In the genomic region with DNA sequence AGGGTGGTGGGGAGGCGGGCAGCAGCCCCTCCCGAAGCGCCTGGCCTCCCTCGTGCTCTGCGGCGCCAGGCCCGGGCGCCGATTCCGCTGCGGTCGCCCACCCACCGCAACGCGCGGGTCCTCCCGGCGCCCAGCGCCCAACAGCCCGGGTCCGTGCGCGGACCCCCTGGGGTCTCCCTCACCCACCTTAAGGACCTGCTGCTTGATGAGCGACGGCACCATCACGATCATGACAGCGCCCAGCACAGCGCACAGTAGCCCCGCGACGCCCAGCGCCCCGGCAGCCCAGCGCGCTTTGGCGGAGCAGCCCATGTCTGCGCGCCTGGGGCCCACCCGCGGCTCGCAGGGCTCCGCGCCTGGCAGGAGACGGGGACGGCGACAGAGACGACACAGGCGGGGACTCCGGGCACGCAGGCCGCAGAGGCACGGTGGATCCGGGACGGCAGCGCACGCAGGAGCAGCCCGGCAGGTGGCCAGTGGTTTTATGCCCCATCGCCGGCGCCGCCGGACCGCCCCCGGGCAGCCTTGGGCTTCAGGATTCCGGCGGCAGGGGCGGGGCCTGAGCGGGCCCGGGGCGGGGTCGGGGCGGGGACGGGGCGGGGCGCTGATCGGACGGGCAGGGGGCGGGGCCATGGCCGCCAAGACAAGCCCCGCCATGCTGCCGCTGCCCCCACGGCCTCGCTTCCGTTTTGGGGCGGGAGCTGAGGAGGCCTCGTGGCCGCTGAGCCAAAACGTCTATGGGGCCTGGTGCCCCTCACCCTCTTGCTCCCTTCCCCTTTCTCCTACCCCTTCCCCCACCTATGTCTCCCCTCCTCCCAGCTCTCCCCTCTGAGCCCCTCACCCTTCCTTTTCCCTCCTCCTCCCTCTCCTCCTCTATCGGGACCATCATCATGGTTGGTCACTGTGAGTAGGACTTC, we compare ENCODE assay signal across 1 cellular context.
TF ChIP-seq lines count a peak whose summit lies in the region.

A gene with protein sequence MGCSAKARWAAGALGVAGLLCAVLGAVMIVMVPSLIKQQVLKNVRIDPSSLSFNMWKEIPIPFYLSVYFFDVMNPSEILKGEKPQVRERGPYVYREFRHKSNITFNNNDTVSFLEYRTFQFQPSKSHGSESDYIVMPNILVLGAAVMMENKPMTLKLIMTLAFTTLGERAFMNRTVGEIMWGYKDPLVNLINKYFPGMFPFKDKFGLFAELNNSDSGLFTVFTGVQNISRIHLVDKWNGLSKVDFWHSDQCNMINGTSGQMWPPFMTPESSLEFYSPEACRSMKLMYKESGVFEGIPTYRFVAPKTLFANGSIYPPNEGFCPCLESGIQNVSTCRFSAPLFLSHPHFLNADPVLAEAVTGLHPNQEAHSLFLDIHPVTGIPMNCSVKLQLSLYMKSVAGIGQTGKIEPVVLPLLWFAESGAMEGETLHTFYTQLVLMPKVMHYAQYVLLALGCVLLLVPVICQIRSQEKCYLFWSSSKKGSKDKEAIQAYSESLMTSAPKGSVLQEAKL (minus strand): TSS at position 456 of the 917 bp plus-strand sequence. CDS start 144 bp downstream, at position 312.

TF ChIP-seq in HepG2, 621 proteins besides CTCF, POLR2A, EP300 and RAD21 (continued from another document and continues in another):
- TF ChIP-seq, protein P1, sequence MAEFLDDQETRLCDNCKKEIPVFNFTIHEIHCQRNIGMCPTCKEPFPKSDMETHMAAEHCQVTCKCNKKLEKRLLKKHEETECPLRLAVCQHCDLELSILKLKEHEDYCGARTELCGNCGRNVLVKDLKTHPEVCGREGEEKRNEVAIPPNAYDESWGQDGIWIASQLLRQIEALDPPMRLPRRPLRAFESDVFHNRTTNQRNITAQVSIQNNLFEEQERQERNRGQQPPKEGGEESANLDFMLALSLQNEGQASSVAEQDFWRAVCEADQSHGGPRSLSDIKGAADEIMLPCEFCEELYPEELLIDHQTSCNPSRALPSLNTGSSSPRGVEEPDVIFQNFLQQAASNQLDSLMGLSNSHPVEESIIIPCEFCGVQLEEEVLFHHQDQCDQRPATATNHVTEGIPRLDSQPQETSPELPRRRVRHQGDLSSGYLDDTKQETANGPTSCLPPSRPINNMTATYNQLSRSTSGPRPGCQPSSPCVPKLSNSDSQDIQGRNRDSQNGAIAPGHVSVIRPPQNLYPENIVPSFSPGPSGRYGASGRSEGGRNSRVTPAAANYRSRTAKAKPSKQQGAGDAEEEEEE (CRISPR knock-in tag; IDR thresholded peaks at IDR 0.05; ENCODE audit: borderline replicate concordance), result no peak
- TF ChIP-seq ZNF761 (CRISPR knock-in tag; conservative IDR thresholded peaks at IDR 0.05) (no peak), HNRNPK (IDR thresholded peaks at IDR 0.05; ENCODE audit: low read depth, low read length, poor library complexity, severe bottlenecking) (peak; percentile 74), NFE2L1 (CRISPR knock-in tag; IDR thresholded peaks at IDR 0.05; ENCODE audit: borderline replicate concordance) (no peak), NR1H2 (CRISPR knock-in tag; IDR thresholded peaks at IDR 0.05; ENCODE audit: borderline replicate concordance, low read depth) (0 out of 2 replicates have a peak, but pooled peaks have one; percentile 57), GATA4 (IDR thresholded peaks at IDR 0.05; ENCODE audit: borderline replicate concordance, low read depth) (peak; percentile 67), ZNF552 (CRISPR knock-in tag; IDR thresholded peaks at IDR 0.05; ENCODE audit: borderline replicate concordance) (no peak), ZNF281 (CRISPR knock-in tag; IDR thresholded peaks at IDR 0.05; ENCODE audit: borderline replicate concordance) (peak; percentile 30; the same call in 1 of the 2 replicates), ZFX (CRISPR knock-in tag; IDR thresholded peaks at IDR 0.05; ENCODE audit: low read depth) (peak; percentile 89), ZNF652 (CRISPR knock-in tag; IDR thresholded peaks at IDR 0.05; ENCODE audit: borderline replicate concordance, low read depth) (no peak), CENPX (CRISPR knock-in tag; IDR thresholded peaks at IDR 0.05) (no peak), ZNF768 (CRISPR knock-in tag; IDR thresholded peaks at IDR 0.05) (peak; percentile 86), ZNF431 (CRISPR knock-in tag; IDR thresholded peaks at IDR 0.05; ENCODE audit: borderline replicate concordance, low read depth) (no peak), ZNF569 (CRISPR knock-in tag; IDR thresholded peaks at IDR 0.05; ENCODE audit: borderline replicate concordance) (no peak), ZNF547 (CRISPR knock-in tag; IDR thresholded peaks at IDR 0.05) (peak; percentile 82), ZBTB34 (CRISPR knock-in tag; IDR thresholded peaks at IDR 0.05) (peak; percentile 55; the same call in 1 of the 2 replicates), ZBTB8A (CRISPR knock-in tag; IDR thresholded peaks at IDR 0.05; ENCODE audit: borderline replicate concordance, low read depth) (no peak), ZNF883 (CRISPR knock-in tag; IDR thresholded peaks at IDR 0.05; ENCODE audit: not compliant biosample characterization) (peak; percentile 24), ZNF616 (CRISPR knock-in tag; IDR thresholded peaks at IDR 0.05; ENCODE audit: low read depth) (peak; percentile 58; the same call in 1 of the 2 replicates), ZIK1 (CRISPR knock-in tag; IDR thresholded peaks at IDR 0.05; ENCODE audit: borderline replicate concordance, low read depth) (no peak), TGIF2 (CRISPR knock-in tag; IDR thresholded peaks at IDR 0.05) (no peak; the same call in 1 of the 2 replicates), ZNF782 (CRISPR knock-in tag; IDR thresholded peaks at IDR 0.05; ENCODE audit: borderline replicate concordance) (peak; percentile 44; the same call in 1 of the 2 replicates), TBX2 (CRISPR knock-in tag; IDR thresholded peaks at IDR 0.05; ENCODE audit: borderline replicate concordance) (no peak), NCOA1 (CRISPR knock-in tag; IDR thresholded peaks at IDR 0.05) (no peak), NR2C2 (CRISPR knock-in tag; IDR thresholded peaks at IDR 0.05; ENCODE audit: borderline replicate concordance) (peak; percentile 24; the same call in 1 of the 2 replicates), BORCS8-MEF2B (CRISPR knock-in tag; IDR thresholded peaks at IDR 0.05) (peak; percentile 86; the same call in 1 of the 2 replicates), SMAD3 (CRISPR knock-in tag; IDR thresholded peaks at IDR 0.05) (no peak), PBX3 (CRISPR knock-in tag; IDR thresholded peaks at IDR 0.05; ENCODE audit: borderline replicate concordance) (peak; percentile 62; the same call in 1 of the 2 replicates), SIN3A (IDR thresholded peaks at IDR 0.05; ENCODE audit: borderline replicate concordance, low read depth, low read length) (peak; percentile 58; the same call in 1 of the 2 replicates), ZNF572 (CRISPR knock-in tag; IDR thresholded peaks at IDR 0.05) (no peak), KLF16 (CRISPR knock-in tag; IDR thresholded peaks at IDR 0.05) (peak in 1 of 2 experiments; percentile 70; a peak in 2 of 4 replicates), ZNF441 (CRISPR knock-in tag; IDR thresholded peaks at IDR 0.05; ENCODE audit: borderline replicate concordance) (peak; percentile 65; the same call in 1 of the 2 replicates), ZNF230 (CRISPR knock-in tag; IDR thresholded peaks at IDR 0.05) (no peak), KLF11 (CRISPR knock-in tag; IDR thresholded peaks at IDR 0.05) (no peak), ZC3H13 (CRISPR knock-in tag; IDR thresholded peaks at IDR 0.05) (0 out of 2 replicates have a peak, but pooled peaks have one; percentile 73), ZBTB44 (CRISPR knock-in tag; IDR thresholded peaks at IDR 0.05) (0 out of 2 replicates have a peak, but pooled peaks have one; percentile 49), ZNF772 (CRISPR knock-in tag; IDR thresholded peaks at IDR 0.05) (0 out of 2 replicates have a peak, but pooled peaks have one; percentile 31)
- TF ChIP-seq, protein P2, sequence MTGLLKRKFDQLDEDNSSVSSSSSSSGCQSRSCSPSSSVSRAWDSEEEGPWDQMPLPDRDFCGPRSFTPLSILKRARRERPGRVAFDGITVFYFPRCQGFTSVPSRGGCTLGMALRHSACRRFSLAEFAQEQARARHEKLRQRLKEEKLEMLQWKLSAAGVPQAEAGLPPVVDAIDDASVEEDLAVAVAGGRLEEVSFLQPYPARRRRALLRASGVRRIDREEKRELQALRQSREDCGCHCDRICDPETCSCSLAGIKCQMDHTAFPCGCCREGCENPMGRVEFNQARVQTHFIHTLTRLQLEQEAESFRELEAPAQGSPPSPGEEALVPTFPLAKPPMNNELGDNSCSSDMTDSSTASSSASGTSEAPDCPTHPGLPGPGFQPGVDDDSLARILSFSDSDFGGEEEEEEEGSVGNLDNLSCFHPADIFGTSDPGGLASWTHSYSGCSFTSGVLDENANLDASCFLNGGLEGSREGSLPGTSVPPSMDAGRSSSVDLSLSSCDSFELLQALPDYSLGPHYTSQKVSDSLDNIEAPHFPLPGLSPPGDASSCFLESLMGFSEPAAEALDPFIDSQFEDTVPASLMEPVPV (CRISPR knock-in tag; IDR thresholded peaks at IDR 0.05), result peak; percentile 73
- TF ChIP-seq, protein P3, sequence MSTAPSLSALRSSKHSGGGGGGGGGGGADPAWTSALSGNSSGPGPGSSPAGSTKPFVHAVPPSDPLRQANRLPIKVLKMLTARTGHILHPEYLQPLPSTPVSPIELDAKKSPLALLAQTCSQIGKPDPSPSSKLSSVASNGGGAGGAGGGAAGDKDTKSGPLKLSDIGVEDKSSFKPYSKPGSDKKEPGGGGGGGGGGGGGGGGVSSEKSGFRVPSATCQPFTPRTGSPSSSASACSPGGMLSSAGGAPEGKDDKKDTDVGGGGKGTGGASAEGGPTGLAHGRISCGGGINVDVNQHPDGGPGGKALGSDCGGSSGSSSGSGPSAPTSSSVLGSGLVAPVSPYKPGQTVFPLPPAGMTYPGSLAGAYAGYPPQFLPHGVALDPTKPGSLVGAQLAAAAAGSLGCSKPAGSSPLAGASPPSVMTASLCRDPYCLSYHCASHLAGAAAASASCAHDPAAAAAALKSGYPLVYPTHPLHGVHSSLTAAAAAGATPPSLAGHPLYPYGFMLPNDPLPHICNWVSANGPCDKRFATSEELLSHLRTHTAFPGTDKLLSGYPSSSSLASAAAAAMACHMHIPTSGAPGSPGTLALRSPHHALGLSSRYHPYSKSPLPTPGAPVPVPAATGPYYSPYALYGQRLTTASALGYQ (CRISPR knock-in tag; IDR thresholded peaks at IDR 0.05), result peak; percentile 53; the same call in 1 of the 2 replicates
